In genomic region chr5:141223112-141223783, GRCh38 we compare ENCODE assay signal across 8 cellular contexts. TPM values are rescaled to one million over a fixed set of nuclear protein-coding genes. Genes with fewer than 3 reads are reported as not detected.
A peak's percentile ranks its signal among the peaks of the same experiment; 100 is the strongest.
DNase-seq lines count a peak whose midpoint lies in the region; ATAC-seq lines count a peak whose summit lies in the region.

Gene PCDHB14, plus strand, starts transcription at chr5:141223343. Its CDS starts 163 bp downstream, at chr5:141223506.

- H3K9me3 ChIP-seq in duodenal mucosa (ENCODE audit: control insufficient read depth in 1 of 2, low read length in 2 of 2) (peaks cover 8% of the 10 kb centered on the region in 2 donors), neuronal stem cell (replicated peaks in 1 of 2; ENCODE audit: control insufficient read depth in 2 of 2, insufficient read depth in 1 of 2, low read depth in 1 of 2, low read length in 2 of 2) (peaks cover 7 to 28% of the 10 kb centered on the region in 2 donors)

- H3K27ac ChIP-seq in ACC112 (ENCODE audit: low read depth, low read length) (no peak within 1 kb of the TSS), duodenal mucosa (ENCODE audit: low read depth, low read length) (no peak within 1 kb of the TSS), neuronal stem cell (replicated peaks; ENCODE audit: low read length) (peak within 1 kb of the TSS; percentile 40)

- H3K23ac ChIP-seq in neuronal stem cell (ENCODE audit: low read depth, low read length, poor library complexity), result no peak within 1 kb of the TSS

- no CpG with 5 or more reads among the region's 15 CpGs for WGBS in neuronal stem cell (ENCODE audit: extremely low coverage in 2 of 2, insufficient read length in 2 of 2, insufficient replicate concordance in 1 of 2), 2 donors

- H3K79me1 ChIP-seq in neuronal stem cell (ENCODE audit: low read depth, low read length), result no peaks in the 10 kb centered on the region

- DNase-seq in GM03348 (ENCODE audit: low spot score), result peak; percentile 54
- peak; percentile 31 for DNase-seq in NCI-H526 treated with DMSO at 0.1 percent for 48 hours (lab: John Stamatoyannopoulos, UW)
- DNase-seq in neuronal stem cell (ENCODE audit: low spot score), result peak; percentile 43
- DNase-seq in activated CD4-positive, alpha-beta T cell treated with anti-CD3 and anti-CD28 coated beads for 4 hours, result no peak

- no peak within 1 kb of the TSS for H3K14ac ChIP-seq in neuronal stem cell (ENCODE audit: low read length)

- no peak within 1 kb of the TSS for H3K4me2 ChIP-seq in neuronal stem cell (ENCODE audit: insufficient read depth, low read length, poor library complexity, severe bottlenecking)

- no peak within 1 kb of the TSS for H2BK15ac ChIP-seq in neuronal stem cell (ENCODE audit: low read length)

- no peak within 1 kb of the TSS for H3K4ac ChIP-seq in neuronal stem cell (ENCODE audit: low read length)

- no peak within 1 kb of the TSS for H2BK12ac ChIP-seq in neuronal stem cell (ENCODE audit: low read length)

- no peak within 1 kb of the TSS for H2AK5ac ChIP-seq in neuronal stem cell (ENCODE audit: low read depth, low read length)

- H2BK120ac ChIP-seq in neuronal stem cell (ENCODE audit: low read depth, low read length), result no peak within 1 kb of the TSS

- H4K8ac ChIP-seq in neuronal stem cell (ENCODE audit: low read depth, low read length), result no peak within 1 kb of the TSS

- no peak within 1 kb of the TSS for H3K18ac ChIP-seq in neuronal stem cell (ENCODE audit: low read length)

- H2AFZ ChIP-seq in ACC112 (ENCODE audit: low read length, unreplicated experiment), result no peak within 1 kb of the TSS
- H2AFZ ChIP-seq in neuronal stem cell (ENCODE audit: low read length), result peak within 1 kb of the TSS; percentile 71

- ATAC-seq in HG03342 (IDR thresholded peaks at IDR 0.05; ENCODE audit: unreplicated experiment) (no peak), GM21423 (IDR thresholded peaks at IDR 0.05; ENCODE audit: unreplicated experiment) (no peak)

- H3K4me1 ChIP-seq in ACC112 (ENCODE audit: control insufficient read depth, insufficient read depth, low read length, unreplicated experiment), result no peaks in the 10 kb centered on the region
- H3K4me1 ChIP-seq in duodenal mucosa (ENCODE audit: control insufficient read depth in 1 of 2, insufficient read depth in 2 of 2, low read length in 2 of 2), result no peaks in the 10 kb centered on the region
- no peaks in the 10 kb centered on the region for H3K4me1 ChIP-seq in neuronal stem cell (ENCODE audit: control insufficient read depth in 2 of 2, insufficient read depth in 1 of 2, low read depth in 1 of 2, low read length in 2 of 2)

- H3K36me3 ChIP-seq in ACC112 (ENCODE audit: insufficient read depth, low read length) (no peaks in the 10 kb centered on the region), duodenal mucosa (ENCODE audit: control insufficient read depth in 1 of 2, insufficient read depth in 2 of 2, low read length in 2 of 2) (no peaks in the 10 kb centered on the region), neuronal stem cell (replicated peaks in 1 of 2; ENCODE audit: control insufficient read depth in 2 of 2, insufficient read depth in 2 of 2, low read length in 2 of 2) (no peaks in the 10 kb centered on the region)

- no peak within 1 kb of the TSS for H4K91ac ChIP-seq in neuronal stem cell (ENCODE audit: low read depth, low read length, poor library complexity)

- peak within 1 kb of the TSS; percentile 70 for H3K4me3 ChIP-seq in ACC112 (ENCODE audit: low read depth, low read length)
- peak within 1 kb of the TSS; percentile 14 to 15 for H3K4me3 ChIP-seq in duodenal mucosa (ENCODE audit: low read depth in 1 of 2, low read length in 2 of 2)
- H3K4me3 ChIP-seq in neuronal stem cell (ENCODE audit: low read length in 2 of 2), result peak within 1 kb of the TSS in 1 of 2 donors; percentile 17

- H2BK5ac ChIP-seq in neuronal stem cell (ENCODE audit: low read length), result no peak within 1 kb of the TSS

- H3K79me2 ChIP-seq in ACC112 (ENCODE audit: control insufficient read depth, insufficient read depth, low read length, unreplicated experiment), result no peaks in the 10 kb centered on the region

- H3K27me3 ChIP-seq in ACC112 (ENCODE audit: insufficient read depth, low read length), result peaks cover 33% of the 10 kb centered on the region
- no peaks in the 10 kb centered on the region for H3K27me3 ChIP-seq in duodenal mucosa (ENCODE audit: control insufficient read depth in 1 of 2, insufficient read depth in 2 of 2, low read length in 2 of 2)
- no peaks in the 10 kb centered on the region for H3K27me3 ChIP-seq in neuronal stem cell (ENCODE audit: control insufficient read depth in 3 of 3, insufficient read depth in 3 of 3, low read depth in 1 of 3, low read length in 3 of 3)

- H3K9ac ChIP-seq in duodenal mucosa (ENCODE audit: low read depth in 1 of 2, low read length in 2 of 2), result no peak within 1 kb of the TSS
- no peak within 1 kb of the TSS for H3K9ac ChIP-seq in neuronal stem cell (ENCODE audit: low read depth, low read length, poor library complexity)

RNA-seq across cellular contexts. Expression of gene PCDHB14, which starts in this region (rescaled TPM):
- 3.9 TPM for polyA plus RNA-seq in neuronal stem cell (2013, experiment 1 of 2)
- 4.0 TPM for polyA plus RNA-seq in neuronal stem cell (2013, experiment 2 of 2)

Comparison
In these comparisons a context has a peak if more than half of its experiments do, and no peak if none do; other contexts are left out.
1. DNase-seq: peak in GM03348 (single experiment), NCI-H526 treated with DMSO at 0.1 percent for 48 hours (single experiment) and neuronal stem cell (single experiment); none in activated CD4-positive, alpha-beta T cell treated with anti-CD3 and anti-CD28 coated beads for 4 hours (0 of 2).